26 cellular contexts compared by ENCODE assay signal in genomic region chr5:139885172-139885856, GRCh38.
"Had no signal": no experiment of that assay in that cellular context is flagged by ENCODE, and none has a peak within 500 bp of the region (broad histone marks: within the 10 kb centered on the region; RNA-seq: fewer than 3 reads in every experiment).

No MANE protein-coding gene starts in this region.

- H3K27me3 ChIP-seq: gastrocnemius medialis, pancreas, right atrium auricular region, testis, tibial nerve, upper lobe of left lung had no signal

- H3K36me3 ChIP-seq: lower lobe of right lung, pancreas, right atrium auricular region, upper lobe of left lung had no signal

- H3K4me3 ChIP-seq: gastrocnemius medialis, lower lobe of right lung, pancreas, right atrium auricular region, smooth muscle cell, testis, tibial nerve, upper lobe of left lung had no signal

- ATAC-seq: effector memory CD8-positive, alpha-beta T cell; esophagus mucosa; gastrocnemius medialis; left ventricle myocardium superior; lower lobe of right lung; naive thymus-derived CD8-positive, alpha-beta T cell; pancreas; sciatic nerve; stimulated activated memory B cell treated with anti-CD40 and anti-IgM and Interleukin-4, amounts not matched to agents 10 μg/mL and 1 μg/mL and 100 μg/mL, for 72 hours; stimulated activated naive CD8-positive, alpha-beta T cell treated with anti-CD3 and anti-CD28 coated beads, Interleukin-15, Interleukin-2, amounts not matched to agents 100 U/mL and 50 U/mL, for 24 hours had no signal

- H3K27ac ChIP-seq: lower lobe of right lung, pancreas, testis, tibial nerve, upper lobe of left lung had no signal

- DNase-seq: cortex of kidney; effector memory CD8-positive, alpha-beta T cell; foreskin fibroblast; gastrocnemius medialis; left ventricle myocardium superior; lower lobe of right lung; naive thymus-derived CD8-positive, alpha-beta T cell; nephron progenitor cell; occipital lobe; pancreas; stimulated activated CD4-positive, alpha-beta T cell treated with anti-CD3 and anti-CD28 coated beads, Interleukin-12 subunit alpha, Interleukin-12 subunit beta, amount 100 ng/mL, for 4 hours; stimulated activated CD4-positive, alpha-beta T cell treated with anti-CD3 and anti-CD28 coated beads, Interleukin-2, amount 100 ng/mL, for 24 hours; stimulated activated CD4-positive, alpha-beta T cell treated with anti-CD3 and anti-CD28 coated beads, Interleukin-4, amount 100 ng/mL, for 24 hours; stimulated activated naive CD8-positive, alpha-beta T cell treated with anti-CD3 and anti-CD28 coated beads, Interleukin-15, Interleukin-2, amounts not matched to agents 100 U/mL and 50 U/mL, for 24 hours; substantia nigra; testis had no signal

- H3K36me3 Mint-ChIP-seq: naive thymus-derived CD8-positive, alpha-beta T cell; stimulated activated memory B cell treated with anti-CD40 and anti-IgM and Interleukin-4, amounts not matched to agents 10 μg/mL and 1 μg/mL and 100 μg/mL, for 72 hours had no signal

- H3K9me3 ChIP-seq: gastrocnemius medialis, lower lobe of right lung, pancreas, right atrium auricular region, testis, tibial nerve, upper lobe of left lung had no signal

- H3K4me2 ChIP-seq: smooth muscle cell had no signal

- H3K27ac Mint-ChIP-seq: effector memory CD8-positive, alpha-beta T cell; naive thymus-derived CD8-positive, alpha-beta T cell; nephron progenitor cell; stimulated activated memory B cell treated with anti-CD40 and anti-IgM and Interleukin-4, amounts not matched to agents 10 μg/mL and 1 μg/mL and 100 μg/mL, for 72 hours had no signal

- H3K4me3 Mint-ChIP-seq: effector memory CD8-positive, alpha-beta T cell; naive thymus-derived CD8-positive, alpha-beta T cell; nephron progenitor cell; stimulated activated memory B cell treated with anti-CD40 and anti-IgM and Interleukin-4, amounts not matched to agents 10 μg/mL and 1 μg/mL and 100 μg/mL, for 72 hours had no signal

- H3K4me1 ChIP-seq: pancreas had no signal

- H3K9me3 Mint-ChIP-seq: effector memory CD8-positive, alpha-beta T cell; naive thymus-derived CD8-positive, alpha-beta T cell; nephron progenitor cell; stimulated activated memory B cell treated with anti-CD40 and anti-IgM and Interleukin-4, amounts not matched to agents 10 μg/mL and 1 μg/mL and 100 μg/mL, for 72 hours had no signal

- FAIRE-seq: endometrium, keratinocyte, pancreas, urothelium cell line had no signal
